Comparison of ENCODE assay signal across 1 cellular context in genomic region chr1:203800001-203800400, GRCh38.
TF ChIP-seq lines count a peak whose summit lies in the region.

No MANE protein-coding gene starts in this region.

TF ChIP-seq in neural cell, 6 proteins besides CTCF, POLR2A, EP300 and RAD21:
- TF ChIP-seq REST (IDR thresholded peaks at IDR 0.05; ENCODE audit: borderline replicate concordance) = no peak
- no peak for TF ChIP-seq EZH2 (IDR thresholded peaks at IDR 0.05; ENCODE audit: borderline replicate concordance, insufficient read depth, low read length, poor library complexity, severe bottlenecking)
- TF ChIP-seq POLR2AphosphoS5 (IDR thresholded peaks at IDR 0.05) = no peak
- no peak for TF ChIP-seq MXI1 (conservative IDR thresholded peaks at IDR 0.05; ENCODE audit: poor library complexity, severe bottlenecking)
- no peak for TF ChIP-seq SMC3 (conservative IDR thresholded peaks at IDR 0.05; ENCODE audit: poor library complexity)
- TF ChIP-seq TAF1 (IDR thresholded peaks at IDR 0.05; ENCODE audit: low read depth) = no peak
TF ChIP-seq in neural cell: peak in this region for 0.
